32 cellular contexts compared by ENCODE assay signal in genomic region chr13:93286047-93286446, GRCh38. TPM values are rescaled to one million over a fixed set of nuclear protein-coding genes. Genes with fewer than 3 reads are reported as not detected.
"Had no signal": no experiment of that assay in that cellular context is flagged by ENCODE, and none has a peak within 500 bp of the region (broad histone marks: within the 10 kb centered on the region; RNA-seq: fewer than 3 reads in every experiment).

No MANE protein-coding gene starts in this region.

- H3K27ac ChIP-seq: brain microvascular endothelial cell, cardiac muscle cell, KMS-11, Peyer's patch, RWPE1, SJSA1 had no signal

- H3K4me1 ChIP-seq: Peyer's patch, SJSA1 had no signal

- H3K4me1 Mint-ChIP-seq: activated CD4-positive, alpha-beta memory T cell treated with anti-CD3 and anti-CD28 coated beads, Interleukin-2, amount 10 ng/mL, durations not matched to agents 7 days and 5 days; activated T-helper 17 cell treated with anti-CD3 and anti-CD28 coated beads, Interleukin-2, amount 50 U/mL, for 72 hours; IgD-negative memory B cell; T-helper 17 cell had no signal

- H3K36me3 ChIP-seq: brain microvascular endothelial cell, cardiac muscle cell, MG63, Peyer's patch, SJSA1 had no signal

- H3K4me2 ChIP-seq: KMS-11 had no signal

- H3K27me3 ChIP-seq: brain microvascular endothelial cell, cardiac muscle cell, MG63, Peyer's patch had no signal

- H3K4me3 Mint-ChIP-seq: activated CD4-positive, alpha-beta memory T cell treated with anti-CD3 and anti-CD28 coated beads, Interleukin-2, amount 10 ng/mL, durations not matched to agents 7 days and 5 days; activated CD4-positive, alpha-beta T cell treated with anti-CD3 and anti-CD28 coated beads for 36 hours; activated naive CD4-positive, alpha-beta T cell treated with anti-CD3 and anti-CD28 coated beads for 36 hours; activated naive CD8-positive, alpha-beta T cell; activated T-helper 17 cell treated with anti-CD3 and anti-CD28 coated beads, Interleukin-2, amount 50 U/mL, for 72 hours; IgD-negative memory B cell had no signal

- H3K27me3 Mint-ChIP-seq: activated CD4-positive, alpha-beta memory T cell treated with anti-CD3 and anti-CD28 coated beads, Interleukin-2, amount 10 ng/mL, durations not matched to agents 7 days and 5 days; activated CD4-positive, alpha-beta T cell treated with anti-CD3 and anti-CD28 coated beads for 36 hours; activated naive CD8-positive, alpha-beta T cell; activated T-helper 17 cell treated with anti-CD3 and anti-CD28 coated beads, Interleukin-2, amount 50 U/mL, for 72 hours; IgD-negative memory B cell; T-helper 17 cell had no signal

- H3K36me3 Mint-ChIP-seq: activated naive CD8-positive, alpha-beta T cell had no signal

- H3K4me3 ChIP-seq: cardiac muscle cell, MG63, Peyer's patch, SJSA1 had no signal

- H3K27ac Mint-ChIP-seq: activated CD4-positive, alpha-beta memory T cell treated with anti-CD3 and anti-CD28 coated beads, Interleukin-2, amount 10 ng/mL, durations not matched to agents 7 days and 5 days; activated CD4-positive, alpha-beta T cell treated with anti-CD3 and anti-CD28 coated beads for 36 hours; activated naive CD4-positive, alpha-beta T cell treated with anti-CD3 and anti-CD28 coated beads for 36 hours; activated naive CD8-positive, alpha-beta T cell; activated T-helper 17 cell treated with anti-CD3 and anti-CD28 coated beads, Interleukin-2, amount 50 U/mL, for 72 hours; IgD-negative memory B cell; T-helper 17 cell had no signal

- H3K9ac ChIP-seq: KMS-11 had no signal

- H3K9me3 Mint-ChIP-seq: activated CD4-positive, alpha-beta memory T cell treated with anti-CD3 and anti-CD28 coated beads, Interleukin-2, amount 10 ng/mL, durations not matched to agents 7 days and 5 days; activated naive CD4-positive, alpha-beta T cell treated with anti-CD3 and anti-CD28 coated beads for 36 hours; activated T-helper 17 cell treated with anti-CD3 and anti-CD28 coated beads, Interleukin-2, amount 50 U/mL, for 72 hours had no signal

- DNase-seq: activated CD4-positive, alpha-beta memory T cell treated with anti-CD3 and anti-CD28 coated beads, Interleukin-2, amount 10 ng/mL, durations not matched to agents 7 days and 5 days; activated CD4-positive, alpha-beta T cell treated with anti-CD3 and anti-CD28 coated beads for 36 hours; activated CD4-positive, alpha-beta T cell treated with anti-CD3 and anti-CD28 coated beads, Interleukin-2, amount 50 U/mL, for 1 hour; activated gamma-delta T cell; activated naive CD4-positive, alpha-beta T cell treated with anti-CD3 and anti-CD28 coated beads for 36 hours; activated T-cell treated with anti-CD3 and anti-CD28 coated beads for 4 hours; activated T-cell treated with anti-CD3 and anti-CD28 coated beads, Interleukin-2, amount 50 U/mL, for 48 hours; amygdala; brain microvascular endothelial cell; MG63; MV-4-11; NCI-H1092 treated with DMSO at 0.1 percent for 48 hours; NCI-H1436; NCI-H1694 treated with DMSO at 0.1 percent for 48 hours; NCI-H2029 treated with DMSO at 0.1 percent for 48 hours; NCI-H2171 treated with DMSO at 0.1 percent for 48 hours; NCI-H226; NCI-H774; NK-92 treated with Interleukin-12 subunit alpha and Interleukin-12 subunit beta, amount 100 ng/mL, for 24 hours; OCI-M1; Peyer's patch; Right ventricle myocardium superior; T-helper 17 cell; T-helper 9 cell had no signal

- H3K9me3 ChIP-seq: MG63, Peyer's patch, SJSA1 had no signal

RNA-seq across cellular contexts. Expression of gene GPC6, which starts 59.4 kb away (rescaled TPM):
- total RNA-seq: activated CD4-positive, alpha-beta memory T cell treated with anti-CD3 and anti-CD28 coated beads, Interleukin-2, amount 10 ng/mL, durations not matched to agents 7 days and 5 days; activated CD4-positive, alpha-beta T cell treated with anti-CD3 and anti-CD28 coated beads for 36 hours; activated CD8-positive, alpha-beta memory T cell treated with anti-CD3 and anti-CD28 coated beads for 36 hours; activated naive CD4-positive, alpha-beta T cell treated with anti-CD3 and anti-CD28 coated beads for 36 hours; activated T-helper 17 cell treated with anti-CD3 and anti-CD28 coated beads, Interleukin-2, amount 50 U/mL, for 72 hours; T-helper 17 cell had no signal
